In genomic region chr10:89959433-89960110, GRCh38 we compare ENCODE assay signal across 19 cellular contexts.
DNase-seq lines count a peak whose midpoint lies in the region; ATAC-seq and TF ChIP-seq lines count a peak whose summit lies in the region.
"Had no signal": no experiment of that assay in that cellular context is flagged by ENCODE, and none has a peak within 500 bp of the region (broad histone marks: within the 10 kb centered on the region; RNA-seq: fewer than 3 reads in every experiment).

No MANE protein-coding gene starts in this region.

- TF ChIP-seq EP300 in SK-N-SH (IDR thresholded peaks at IDR 0.05; ENCODE audit: borderline replicate concordance in 1 of 2, low read depth in 1 of 2, low read length in 1 of 2), result no peak

- BruUV-seq in PC-9 (replicated peaks; lab: Mats Ljungman, UMichigan), result no TSS peak

- intact Hi-C loops in activated naive CD4-positive, alpha-beta T cell treated with anti-CD3 and anti-CD28 coated beads for 36 hours (cut with micrococcal nuclease), result loop anchor here (5.0 to 10.0 kb wide), 2 partner anchors 152 to 755 kb away; no protein-coding TSS in a partner anchor
- intact Hi-C loops in PC-9 (cut with micrococcal nuclease; ENCODE audit: unreplicated experiment), result loop anchor here (10.0 kb wide), 1 partner anchor 185 kb away; no protein-coding TSS in a partner anchor

- H3K27me3 ChIP-seq in SK-N-SH (ENCODE audit: insufficient read depth), result no peaks in the 10 kb centered on the region
- H3K27me3 ChIP-seq in PC-9 (ENCODE audit: insufficient read depth, low read depth), result no peaks in the 10 kb centered on the region
- H3K27me3 ChIP-seq: neutrophil, SJCRH30 had no signal

- H3K4me1 ChIP-seq in SK-N-SH (ENCODE audit: control insufficient read depth in 1 of 2, insufficient read depth in 2 of 2, low read depth in 1 of 2, low read length in 1 of 2) (no peaks in the 10 kb centered on the region), PC-9 (replicated peaks; ENCODE audit: insufficient read depth) (no peaks in the 10 kb centered on the region)
- H3K4me1 ChIP-seq: SJCRH30 had no signal

- H3K4me3 ChIP-seq in SK-N-SH (ENCODE audit: low read depth in 2 of 2, low read length in 1 of 2), result no peak overlapping the region
- H3K4me3 ChIP-seq in PC-9, result no peak overlapping the region
- H3K4me3 ChIP-seq: SJCRH30 had no signal

- POLR2A ChIA-PET in SK-N-SH (lab: Yijun Ruan, JAX) (no interaction called here), PC-9 (lab: Charles Lee; ENCODE audit: unreplicated experiment) (no interaction called here)

- no peak overlapping the region for H3K27ac ChIP-seq in SK-N-SH (ENCODE audit: low read depth in 2 of 2, low read length in 1 of 2)
- no peak overlapping the region for H3K27ac ChIP-seq in PC-9
- H3K27ac ChIP-seq: neutrophil, SJCRH30 had no signal

- H3F3A ChIP-seq in SK-N-SH (replicated peaks; ENCODE audit: insufficient read depth) (no peaks in the 10 kb centered on the region), PC-9 (ENCODE audit: insufficient read depth, low read depth) (no peaks in the 10 kb centered on the region)

- peaks cover 7% of the 10 kb centered on the region for H3K27me3 Mint-ChIP-seq in activated naive CD4-positive, alpha-beta T cell treated with anti-CD3 and anti-CD28 coated beads for 36 hours (ENCODE audit: low read depth)

- no peak overlapping the region for H3K27ac Mint-ChIP-seq in activated naive CD4-positive, alpha-beta T cell treated with anti-CD3 and anti-CD28 coated beads for 36 hours
- H3K27ac Mint-ChIP-seq: CD4-positive, alpha-beta T cell had no signal

- TF ChIP-seq CTCF in SK-N-SH (IDR thresholded peaks at IDR 0.05) (no peak), PC-9 (conservative IDR thresholded peaks at IDR 0.05) (no peak)

- CTCF ChIA-PET in SK-N-SH (lab: Yijun Ruan, JAX) (no interaction called here), PC-9 (lab: Charles Lee) (no interaction called here)
- CTCF ChIA-PET in activated naive CD4-positive, alpha-beta T cell treated with anti-CD3 and anti-CD28 coated beads for 36 hours (lab: Charles Lee), result no interaction called here

- no peak for TF ChIP-seq RAD21 in SK-N-SH (IDR thresholded peaks at IDR 0.05; ENCODE audit: low read length)

- DNase-seq in ELR (ENCODE audit: low read depth), result peak; percentile 8
- DNase-seq in SK-N-SH, result no peak
- DNase-seq in NCI-H2081 (lab: John Stamatoyannopoulos, UW), result no peak
- DNase-seq in activated naive CD4-positive, alpha-beta T cell treated with anti-CD3 and anti-CD28 coated beads for 36 hours, result no peak
- DNase-seq in KG1 (lab: John Stamatoyannopoulos, UW), result no peak
- DNase-seq in PC-9, result no peak
- DNase-seq: ACHN; activated CD8-positive, alpha-beta memory T cell treated with anti-CD3 and anti-CD28 coated beads, Interleukin-2, amount 50 U/mL, for 4 hours; CD4-positive, alpha-beta T cell; DND-41; foreskin melanocyte; H7; NCI-H1048; NK-92 treated with Interleukin-12 subunit alpha and Interleukin-12 subunit beta, amount 100 ng/mL, for 24 hours; retina; SJCRH30 had no signal

- H3K9me3 ChIP-seq in SK-N-SH (no peaks in the 10 kb centered on the region), PC-9 (ENCODE audit: insufficient read depth, low read depth) (no peaks in the 10 kb centered on the region)
- H3K9me3 ChIP-seq: neutrophil, SJCRH30 had no signal

- H3K36me3 Mint-ChIP-seq in activated naive CD4-positive, alpha-beta T cell treated with anti-CD3 and anti-CD28 coated beads for 36 hours (ENCODE audit: low read depth), result no peaks in the 10 kb centered on the region

- H3K9me2 ChIP-seq in SK-N-SH, result no peaks in the 10 kb centered on the region
- no peaks in the 10 kb centered on the region for H3K9me2 ChIP-seq in PC-9 (ENCODE audit: insufficient read depth)

- no peak overlapping the region for H3K4me3 Mint-ChIP-seq in activated naive CD4-positive, alpha-beta T cell treated with anti-CD3 and anti-CD28 coated beads for 36 hours
- H3K4me3 Mint-ChIP-seq: CD4-positive, alpha-beta T cell had no signal

- H3K4me2 ChIP-seq in SK-N-SH (no peak overlapping the region), PC-9 (no peak overlapping the region)

- peak; percentile 52 for ATAC-seq in GM18909 (IDR thresholded peaks at IDR 0.05; ENCODE audit: poor library complexity, unreplicated experiment)
- peak; percentile 42 for ATAC-seq in HG02588 (IDR thresholded peaks at IDR 0.05; ENCODE audit: unreplicated experiment)

- H3K9me3 Mint-ChIP-seq in activated naive CD4-positive, alpha-beta T cell treated with anti-CD3 and anti-CD28 coated beads for 36 hours, result no peaks in the 10 kb centered on the region
- H3K9me3 Mint-ChIP-seq: CD4-positive, alpha-beta T cell had no signal

- H3K4me1 Mint-ChIP-seq in activated naive CD4-positive, alpha-beta T cell treated with anti-CD3 and anti-CD28 coated beads for 36 hours (ENCODE audit: low read depth), result peaks cover 2% of the 10 kb centered on the region

- H3K36me3 ChIP-seq in SK-N-SH (replicated peaks in 1 of 2; ENCODE audit: control insufficient read depth in 1 of 2, insufficient read depth in 2 of 2, low read length in 1 of 2) (no peaks in the 10 kb centered on the region), PC-9 (ENCODE audit: low read depth) (no peaks in the 10 kb centered on the region)
- H3K36me3 ChIP-seq: neutrophil, SJCRH30 had no signal

- H2AFZ ChIP-seq in SK-N-SH (ENCODE audit: low read depth), result no peak overlapping the region
- no peak overlapping the region for H2AFZ ChIP-seq in PC-9

- no peak overlapping the region for H3K9ac ChIP-seq in SK-N-SH

- 5% methylated on average over 7 of the region's 7 CpGs for WGBS in SK-N-SH (ENCODE audit: low lambda C conversion rate)

- H3K79me2 ChIP-seq in SK-N-SH (ENCODE audit: insufficient read depth) (no peaks in the 10 kb centered on the region), PC-9 (ENCODE audit: low read depth) (no peaks in the 10 kb centered on the region)

- H4K20me1 ChIP-seq in SK-N-SH (ENCODE audit: insufficient read depth) (no peaks in the 10 kb centered on the region), PC-9 (ENCODE audit: insufficient read depth) (no peaks in the 10 kb centered on the region)

TF ChIP-seq in SK-N-SH, 30 proteins besides CTCF, POLR2A, EP300 and RAD21:
- TF ChIP-seq GABPA (IDR thresholded peaks at IDR 0.05; ENCODE audit: low read depth), result no peak
- TF ChIP-seq YY1 (IDR thresholded peaks at IDR 0.05; ENCODE audit: low read depth), result no peak
- TF ChIP-seq TCF12 (IDR thresholded peaks at IDR 0.05), result peak; percentile 26; the same call in 1 of the 2 replicates
- no peak for TF ChIP-seq MXI1 (IDR thresholded peaks at IDR 0.05; ENCODE audit: low read depth, low read length)
- no peak for TF ChIP-seq NRF1 (IDR thresholded peaks at IDR 0.05; ENCODE audit: low read depth, low read length)
- TF ChIP-seq JUND (IDR thresholded peaks at IDR 0.05), result 0 out of 2 replicates have a peak, but pooled peaks have one; percentile 17
- TF ChIP-seq ELF1 (IDR thresholded peaks at IDR 0.05), result no peak
- TF ChIP-seq PBX3 (IDR thresholded peaks at IDR 0.05), result peak; percentile 55; the same call in 1 of the 2 replicates
